10 cellular contexts compared by ENCODE assay signal in the genomic region with DNA sequence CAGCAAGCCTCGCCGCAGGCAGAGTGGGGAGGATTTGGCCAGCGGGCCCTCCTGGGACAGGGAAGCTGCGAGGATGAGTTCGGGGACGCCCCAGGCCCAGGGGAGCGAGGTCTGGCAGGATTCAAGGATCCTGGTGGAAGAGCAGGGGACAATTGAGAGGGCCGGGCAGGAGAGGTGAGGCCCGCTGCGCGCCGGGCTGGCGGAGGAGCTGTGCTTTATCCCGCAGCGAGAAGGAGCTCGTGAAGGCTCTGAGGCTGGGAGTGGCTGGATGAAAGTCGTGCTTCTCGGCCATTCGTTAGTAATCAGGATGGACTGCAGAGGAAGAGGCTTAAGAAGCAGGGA. TPM values are rescaled to one million over a fixed set of nuclear protein-coding genes. Genes with fewer than 3 reads are reported as not detected.
DNase-seq lines count a peak whose midpoint lies in the region; ATAC-seq, FAIRE-seq and TF ChIP-seq lines count a peak whose summit lies in the region.
"Had no signal": no experiment of that assay in that cellular context is flagged by ENCODE, and none has a peak within 500 bp of the region (broad histone marks: within the 10 kb centered on the region; RNA-seq: fewer than 3 reads in every experiment).

No MANE protein-coding gene starts in this region.

- peak overlapping the region in 4 of 8 donors; percentile 53 to 91 (median 78) for H3K4me3 Mint-ChIP-seq in CD4-positive, alpha-beta memory T cell
- H3K4me3 Mint-ChIP-seq in neural progenitor cell = no peak overlapping the region

- H3K9me3 Mint-ChIP-seq in CD4-positive, alpha-beta memory T cell = no peaks in the 10 kb centered on the region
- H3K9me3 Mint-ChIP-seq in neural progenitor cell = no peaks in the 10 kb centered on the region

- peaks cover 12% of the 10 kb centered on the region for H3F3A ChIP-seq in neural progenitor cell (ENCODE audit: low read depth)

- 78% methylated on average over 19 of the region's 19 CpGs for WGBS in K562 (ENCODE audit: insufficient coverage, low coverage, missing lambda C conversion rate)

- no peak overlapping the region for H3K4me3 ChIP-seq in CD4-positive, alpha-beta memory T cell (ENCODE audit: low read length in 2 of 2)
- H3K4me3 ChIP-seq in K562 = no peak overlapping the region
- no peak overlapping the region for H3K4me3 ChIP-seq in neural progenitor cell

- peak overlapping the region in 5 of 7 donors; percentile 73 to 90 (median 80) for H3K27ac Mint-ChIP-seq in CD4-positive, alpha-beta memory T cell
- H3K27ac Mint-ChIP-seq in neural progenitor cell = peak overlapping the region; percentile 89

- H3K4me2 ChIP-seq in K562 (ENCODE audit: insufficient read depth, low read length) = no peak overlapping the region
- no peak overlapping the region for H3K4me2 ChIP-seq in neural progenitor cell

- no peak overlapping the region for H3K27ac ChIP-seq in CD4-positive, alpha-beta memory T cell (ENCODE audit: low read depth, low read length)
- peak overlapping the region; percentile 8 for H3K27ac ChIP-seq in KOPT-K1 (ENCODE audit: low read depth, low read length, poor library complexity, severe bottlenecking)
- H3K27ac ChIP-seq in K562 (ENCODE audit: extremely low read depth, low read depth, low read length) = no peak overlapping the region
- H3K27ac ChIP-seq in neural progenitor cell = no peak overlapping the region

- H3K36me3 Mint-ChIP-seq in CD4-positive, alpha-beta memory T cell = no peaks in the 10 kb centered on the region
- H3K36me3 Mint-ChIP-seq in neural progenitor cell = no peaks in the 10 kb centered on the region

- no peaks in the 10 kb centered on the region for H3K27me3 Mint-ChIP-seq in CD4-positive, alpha-beta memory T cell
- H3K27me3 Mint-ChIP-seq in neural progenitor cell (ENCODE audit: insufficient read depth, low read depth) = peaks cover 12% of the 10 kb centered on the region

- CTCF ChIA-PET in CD4-positive, alpha-beta memory T cell (lab: Charles Lee; ENCODE audit: partially characterized antibody) = interaction anchor here (1.6 to 2.2 kb wide), 2 partner anchors 15 to 33 kb away, joined by 4 to 7 read pairs; no protein-coding TSS in a partner anchor
- CTCF ChIA-PET in K562 (lab: Yijun Ruan, JAX; ENCODE audit: low intra/inter-chr PET ratio) = no interaction called here

- TF ChIP-seq POLR2A in K562 (conservative IDR thresholded peaks at IDR 0.05) = no peak

- H3K9ac ChIP-seq in K562 (ENCODE audit: insufficient read depth in 1 of 2, low read depth in 2 of 2, low read length in 2 of 2) (peak overlapping the region in 1 of 2 experiments; percentile 62; a peak in 1 of 4 replicates), neural progenitor cell (no peak overlapping the region)

- TF ChIP-seq CTCF in K562 (IDR thresholded peaks at IDR 0.05 in 2 of 3, conservative IDR thresholded peaks at IDR 0.05 in 1 of 3; ENCODE audit: insufficient read depth in 2 of 3, low read depth in 1 of 3, low read length in 3 of 3) (no peak), neural progenitor cell (IDR thresholded peaks at IDR 0.05) (no peak)

- ATAC-seq in K562 (no peak), GM21786 (IDR thresholded peaks at IDR 0.05; ENCODE audit: unreplicated experiment) (no peak), HG02642 (IDR thresholded peaks at IDR 0.05; ENCODE audit: poor library complexity, unreplicated experiment) (no peak), GM19351 (IDR thresholded peaks at IDR 0.05; ENCODE audit: unreplicated experiment) (no peak)
- ATAC-seq: HCT116 had no signal

- POLR2A ChIA-PET in CD4-positive, alpha-beta memory T cell (lab: Charles Lee; ENCODE audit: partially characterized antibody) = interaction anchor here (1.0 to 1.3 kb wide), 2 partner anchors 21 to 55 kb away, joined by 3 read pairs; no protein-coding TSS in a partner anchor
- POLR2A ChIA-PET in K562 (lab: Yijun Ruan, JAX) = no interaction called here

- 0 out of 2 replicates have a peak overlapping the region, but pooled peaks have one; percentile 40 for H2AFZ ChIP-seq in K562 (ENCODE audit: low read depth, low read length)
- peak overlapping the region; percentile 82 for H2AFZ ChIP-seq in neural progenitor cell (replicated peaks)

- no peaks in the 10 kb centered on the region for H3K36me3 ChIP-seq in CD4-positive, alpha-beta memory T cell (ENCODE audit: insufficient read depth, low read length)
- H3K36me3 ChIP-seq in KOPT-K1 (ENCODE audit: insufficient read depth, low read length) (no peaks in the 10 kb centered on the region), K562 (ENCODE audit: control insufficient read depth, insufficient read depth, low read length) (no peaks in the 10 kb centered on the region), neural progenitor cell (no peaks in the 10 kb centered on the region)

- H3K27me3 ChIP-seq in CD4-positive, alpha-beta memory T cell (ENCODE audit: insufficient read depth, low read length) = no peaks in the 10 kb centered on the region
- H3K27me3 ChIP-seq in K562 (ENCODE audit: control insufficient read depth in 2 of 2, insufficient read depth in 2 of 2, low read length in 2 of 2) (no peaks in the 10 kb centered on the region), neural progenitor cell (peaks cover 25% of the 10 kb centered on the region)

- no peaks in the 10 kb centered on the region for H3K79me2 ChIP-seq in K562 (ENCODE audit: control insufficient read depth, insufficient read depth, low read length)
- no peaks in the 10 kb centered on the region for H3K79me2 ChIP-seq in neural progenitor cell (ENCODE audit: low read depth)

- peaks cover 3 to 12% (median 10%) of the 10 kb centered on the region in 4 donors for H3K4me1 Mint-ChIP-seq in CD4-positive, alpha-beta memory T cell
- H3K4me1 Mint-ChIP-seq in neural progenitor cell = peaks cover 29% of the 10 kb centered on the region

- H3K4me1 ChIP-seq in CD4-positive, alpha-beta memory T cell (ENCODE audit: insufficient read depth, low read length) = peaks cover 13% of the 10 kb centered on the region
- H3K4me1 ChIP-seq in K562 (replicated peaks in 1 of 2; ENCODE audit: control insufficient read depth in 2 of 2, insufficient read depth in 2 of 2, low read length in 2 of 2) (peaks cover 6 to 27% of the 10 kb centered on the region in 2 experiments; a peak in 4 of 5 replicates), neural progenitor cell (peaks cover 20% of the 10 kb centered on the region)

- no peaks in the 10 kb centered on the region for H3K9me1 ChIP-seq in K562 (ENCODE audit: control insufficient read depth, insufficient read depth, low read length)

- no peak for DNase-seq in CD4-positive, alpha-beta memory T cell
- DNase-seq in K562 (ENCODE audit: extremely low read depth in 1 of 4, low spot score in 3 of 4) = no peak
- DNase-seq in neural progenitor cell (ENCODE audit: low spot score) = no peak
- DNase-seq in NCI-H748 (lab: John Stamatoyannopoulos, UW; ENCODE audit: unreplicated experiment) = no peak

- FAIRE-seq in K562 (lab: Jason Lieb, UNC) = no peak

- H4K20me1 ChIP-seq in K562 (replicated peaks; ENCODE audit: control insufficient read depth, insufficient read depth, low read length) (no peaks in the 10 kb centered on the region), neural progenitor cell (ENCODE audit: low read depth) (no peaks in the 10 kb centered on the region)

- H3K9me3 ChIP-seq in CD4-positive, alpha-beta memory T cell (ENCODE audit: control insufficient read depth in 1 of 2, low read length in 2 of 2) = no peaks in the 10 kb centered on the region
- no peaks in the 10 kb centered on the region for H3K9me3 ChIP-seq in KOPT-K1 (ENCODE audit: insufficient read depth, low read length, poor library complexity, severe bottlenecking)
- H3K9me3 ChIP-seq in K562 (replicated peaks; ENCODE audit: control insufficient read depth, insufficient read depth, low read depth, low read length) = no peaks in the 10 kb centered on the region
- H3K9me3 ChIP-seq in neural progenitor cell (ENCODE audit: low read depth) = no peaks in the 10 kb centered on the region

- intact Hi-C loops in CD4-positive, alpha-beta memory T cell (cut with micrococcal nuclease) = no loop called here
- intact Hi-C loops in K562 (cut with micrococcal nuclease) = no loop called here

- in situ Hi-C loops in K562 (cut with MboI) = loop anchor here (25.0 kb wide), 1 partner anchor 508 kb away; the partner anchor contains the start of gene MUC20

- no TSS peak for BruUV-seq in K562 (replicated peaks; lab: Mats Ljungman, UMichigan)

- TF ChIP-seq EP300 in K562 (IDR thresholded peaks at IDR 0.05; ENCODE audit: low read length) = no peak

- TF ChIP-seq RAD21 in K562 (CRISPR knock-in tag; conservative IDR thresholded peaks at IDR 0.05 in 1 of 2, IDR thresholded peaks at IDR 0.05 in 1 of 2) = no peak

RNA-seq across cellular contexts. Expression of gene SLC51A, which starts 3.6 kb away (rescaled TPM):
- total RNA-seq in CD4-positive, alpha-beta memory T cell = not detected
- polyA plus RNA-seq in CD4-positive, alpha-beta memory T cell = 1 to 10 TPM in 1 of 2 donors, not detected in 1; 2.7 TPM
- 0.62 TPM in 1 of 2 replicates, not detected in the other for total RNA-seq in K562 (2011; cell fraction: chromatin; rRNA removed; ENCODE audit: low replicate concordance)
- total RNA-seq in K562 (2011; cell fraction: nucleolus; rRNA removed) = not detected in 2 replicates
- total RNA-seq in K562 (2011; cell fraction: nucleoplasm; rRNA removed) = not detected in 2 replicates
- total RNA-seq in K562 (2014; rRNA removed) = not detected in 2 replicates
- not detected in 2 replicates for total RNA-seq in K562 (2014; rRNA removed; fragmentation: Illumina TruSeq; extraction: Trizol)
- not detected in 2 replicates for total RNA-seq in K562 (2015; rRNA removed; fragmentation: Illumina TruSeq; extraction: Trizol)
- not detected in 2 replicates for total RNA-seq in K562 (2021)
- not detected in 2 replicates for polyA plus RNA-seq in K562 (2011; rRNA removed)
- not detected in 2 replicates for polyA plus RNA-seq in K562 (2011; cell fraction: cytosol; rRNA removed)
- polyA plus RNA-seq in K562 (2011; cell fraction: nucleus; rRNA removed) = not detected in 2 replicates
- 1.1 and 1.4 TPM in 2 replicates for polyA plus RNA-seq in K562 (2012)
- polyA plus RNA-seq in K562 (2014; fragmentation: Illumina TruSeq; extraction: Trizol) = not detected in 2 replicates
- polyA plus RNA-seq in K562 (2014; fragmentation: Nextera tagmentation; extraction: Ambion mirVana) = under 1 TPM; 0.35 to 0.38 TPM
- polyA plus RNA-seq in K562 (2014; rRNA removed) = not detected in 2 replicates
- not detected in 2 replicates for polyA minus RNA-seq in K562 (2011; rRNA and poly(A)+ RNA removed)
- polyA minus RNA-seq in K562 (2011; cell fraction: cytosol; rRNA and poly(A)+ RNA removed) = not detected in 2 replicates
- not detected in 2 replicates for polyA minus RNA-seq in K562 (2011; cell fraction: nucleus; rRNA and poly(A)+ RNA removed)
- total RNA-seq in neural progenitor cell (ENCODE audit: low replicate concordance) = 0.28 TPM in 1 of 2 replicates, not detected in the other

RNA-seq across cellular contexts. Expression of gene ZDHHC19, which starts 8.7 kb away (rescaled TPM):
- not detected for total RNA-seq in CD4-positive, alpha-beta memory T cell
- polyA plus RNA-seq in CD4-positive, alpha-beta memory T cell = not detected
- total RNA-seq in K562 (2011; cell fraction: chromatin; rRNA removed; ENCODE audit: low replicate concordance) = 2.7 and 8.2 TPM in 2 replicates
- total RNA-seq in K562 (2011; cell fraction: nucleolus; rRNA removed) = 2.1 and 2.3 TPM in 2 replicates
- total RNA-seq in K562 (2011; cell fraction: nucleoplasm; rRNA removed) = 3.0 and 4.6 TPM in 2 replicates
- total RNA-seq in K562 (2014; rRNA removed) (3.4 and 3.5 TPM in 2 replicates), K562 (2014; rRNA removed; fragmentation: Illumina TruSeq; extraction: Trizol) (0.67 and 0.98 TPM in 2 replicates), K562 (2015; rRNA removed; fragmentation: Illumina TruSeq; extraction: Trizol) (0.94 and 1.7 TPM in 2 replicates), K562 (2021) (5.5 and 6.1 TPM in 2 replicates), neural progenitor cell (ENCODE audit: low replicate concordance) (not detected in 2 replicates)
- polyA plus RNA-seq in K562 (2011; rRNA removed) (0.78 and 1.2 TPM in 2 replicates), K562 (2014; fragmentation: Illumina TruSeq; extraction: Trizol) (0.40 and 3.5 TPM in 2 replicates), K562 (2014; fragmentation: Nextera tagmentation; extraction: Ambion mirVana) (1 to 10 TPM; 2.0 to 2.7 TPM), K562 (2014; rRNA removed) (1.1 and 5.5 TPM in 2 replicates)
- 0.77 and 3.4 TPM in 2 replicates for polyA plus RNA-seq in K562 (2011; cell fraction: cytosol; rRNA removed)
- 2.9 and 3.2 TPM in 2 replicates for polyA plus RNA-seq in K562 (2011; cell fraction: nucleus; rRNA removed)
- 3.2 and 5.2 TPM in 2 replicates for polyA plus RNA-seq in K562 (2012)
- 3.3 TPM in 1 of 2 replicates, not detected in the other for polyA minus RNA-seq in K562 (2011; rRNA and poly(A)+ RNA removed)
- 1.6 TPM in 1 of 2 replicates, not detected in the other for polyA minus RNA-seq in K562 (2011; cell fraction: cytosol; rRNA and poly(A)+ RNA removed)
- polyA minus RNA-seq in K562 (2011; cell fraction: nucleus; rRNA and poly(A)+ RNA removed) = 1.1 TPM in 1 of 2 replicates, not detected in the other
- polyA plus RNA-seq: aorta had no signal
